In the genomic region with DNA sequence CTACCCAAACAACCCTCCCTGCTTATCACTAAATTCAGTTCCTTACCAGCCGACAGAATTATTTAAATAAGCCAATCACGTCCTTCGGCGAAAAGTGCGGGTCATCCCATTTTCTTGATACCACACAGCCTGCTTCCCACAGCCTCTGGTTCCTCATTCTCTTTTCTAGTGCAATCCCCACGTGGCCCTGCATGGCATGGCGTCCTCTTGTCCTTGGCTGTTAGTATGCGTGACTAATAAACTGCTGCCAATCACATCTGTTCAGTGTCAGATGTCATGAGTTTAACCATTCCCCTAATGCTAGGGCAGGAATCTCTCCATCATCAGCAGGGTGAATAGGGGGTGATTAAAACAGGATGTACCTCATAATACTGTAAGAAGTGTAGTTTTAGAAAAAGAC, we compare ENCODE assay signal across 17 cellular contexts.
DNase-seq lines count a peak whose midpoint lies in the region; ATAC-seq and TF ChIP-seq lines count a peak whose summit lies in the region.
"Had no signal": no experiment of that assay in that cellular context is flagged by ENCODE, and none has a peak within 500 bp of the region (broad histone marks: within the 10 kb centered on the region; RNA-seq: fewer than 3 reads in every experiment).

No MANE protein-coding gene starts in this region.

- H3K36me3 ChIP-seq in A673 (ENCODE audit: insufficient read depth, low read length, poor library complexity, severe bottlenecking) (no peaks in the 10 kb centered on the region), thyroid gland (no peaks in the 10 kb centered on the region)

- no peak for TF ChIP-seq CTCF in A673 (conservative IDR thresholded peaks at IDR 0.05; ENCODE audit: low read depth, low read length)
- TF ChIP-seq CTCF in glutamatergic neuron (IDR thresholded peaks at IDR 0.05; ENCODE audit: partially characterized antibody, unreplicated experiment): no peak
- TF ChIP-seq CTCF in thyroid gland (IDR thresholded peaks at IDR 0.05): no peak

- intact Hi-C loops in A673 (cut with micrococcal nuclease; ENCODE audit: unreplicated experiment) (no loop called here), thyroid gland (cut with DNase I) (no loop called here)

- H3K27me3 ChIP-seq in A673 (replicated peaks; ENCODE audit: insufficient read depth, low read depth, low read length, poor library complexity) (no peaks in the 10 kb centered on the region), thyroid gland (no peaks in the 10 kb centered on the region)

- no peak for ATAC-seq in GM19463 (IDR thresholded peaks at IDR 0.05; ENCODE audit: unreplicated experiment)
- ATAC-seq: PC-3 had no signal

- H3K9me3 ChIP-seq in A673 (ENCODE audit: low read depth, low read length, poor library complexity, severe bottlenecking) (peaks cover 9% of the 10 kb centered on the region), thyroid gland (no peaks in the 10 kb centered on the region)

- peak overlapping the region; percentile 74 for H3K4me3 Mint-ChIP-seq in glutamatergic neuron (ENCODE audit: unreplicated experiment)

- H3K4me3 ChIP-seq in A673 (ENCODE audit: low read depth, low read length, poor library complexity, severe bottlenecking): no peak overlapping the region
- H3K4me3 ChIP-seq in thyroid gland (replicated peaks in 1 of 3): no peak overlapping the region

- TF ChIP-seq POLR2A in thyroid gland (IDR thresholded peaks at IDR 0.05): no peak

- H3K36me3 Mint-ChIP-seq in glutamatergic neuron (ENCODE audit: unreplicated experiment): peaks cover 9% of the 10 kb centered on the region

- 77 to 85% methylated on average over 8 of the region's 8 CpGs for WGBS in thyroid gland, 2 donors

- peaks cover 13% of the 10 kb centered on the region for H3K9me3 Mint-ChIP-seq in glutamatergic neuron (ENCODE audit: unreplicated experiment)

- H3K4me1 Mint-ChIP-seq in glutamatergic neuron (ENCODE audit: low read depth, unreplicated experiment): peaks cover 19% of the 10 kb centered on the region

- H3K4me1 ChIP-seq in A673 (ENCODE audit: insufficient read depth, low read length, poor library complexity, severe bottlenecking): no peaks in the 10 kb centered on the region
- no peaks in the 10 kb centered on the region for H3K4me1 ChIP-seq in thyroid gland

- no TSS peak for BruUV-seq in A673 (replicated peaks; lab: Mats Ljungman, UMichigan)

- no peak overlapping the region for H3K27ac ChIP-seq in A673 (ENCODE audit: low read depth, low read length, poor library complexity, severe bottlenecking)
- H3K27ac ChIP-seq in thyroid gland: no peak overlapping the region
- H3K27ac ChIP-seq: 22Rv1 had no signal

- peak overlapping the region; percentile 95 for H3K27ac Mint-ChIP-seq in glutamatergic neuron (ENCODE audit: unreplicated experiment)

- CTCF ChIA-PET in A673 (lab: Charles Lee): no interaction called here

- peaks cover 7% of the 10 kb centered on the region for H3K27me3 Mint-ChIP-seq in glutamatergic neuron (ENCODE audit: unreplicated experiment)

- POLR2A ChIA-PET in A673 (lab: Charles Lee; ENCODE audit: low non-redundant PET): no interaction called here

- DNase-seq in DMS 273 (lab: John Stamatoyannopoulos, UW; ENCODE audit: unreplicated experiment) (peak; percentile 56), DMS 273 treated with DMSO at 0.1 percent for 48 hours (lab: John Stamatoyannopoulos, UW) (no peak), A673 (ENCODE audit: low spot score) (peak; percentile 24), NCI-H2171 treated with DMSO at 0.1 percent for 48 hours (lab: John Stamatoyannopoulos, UW) (peak; percentile 75), glutamatergic neuron (peak; percentile 46), thyroid gland (no peak), NCI-H345 treated with DMSO at 0.1 percent for 48 hours (lab: John Stamatoyannopoulos, UW; ENCODE audit: unreplicated experiment) (no peak)
- DNase-seq: HCEC 1CT, KBM-7, NCI-H1092, NCI-H1436 treated with DMSO at 0.1 percent for 48 hours, NCI-H2081, NCI-H510A, PC-3, SK-N-SH had no signal

Comparison
In these comparisons a context has a peak if more than half of its experiments do, and no peak if none do; other contexts are left out.
1. DNase-seq: peak in DMS 273 (single experiment), A673 (single experiment), NCI-H2171 treated with DMSO at 0.1 percent for 48 hours (single experiment) and glutamatergic neuron (single experiment); none in DMS 273 treated with DMSO at 0.1 percent for 48 hours (single experiment), thyroid gland (0 of 2) and NCI-H345 treated with DMSO at 0.1 percent for 48 hours (single experiment).